19 cellular contexts compared by ENCODE assay signal in the genomic region with DNA sequence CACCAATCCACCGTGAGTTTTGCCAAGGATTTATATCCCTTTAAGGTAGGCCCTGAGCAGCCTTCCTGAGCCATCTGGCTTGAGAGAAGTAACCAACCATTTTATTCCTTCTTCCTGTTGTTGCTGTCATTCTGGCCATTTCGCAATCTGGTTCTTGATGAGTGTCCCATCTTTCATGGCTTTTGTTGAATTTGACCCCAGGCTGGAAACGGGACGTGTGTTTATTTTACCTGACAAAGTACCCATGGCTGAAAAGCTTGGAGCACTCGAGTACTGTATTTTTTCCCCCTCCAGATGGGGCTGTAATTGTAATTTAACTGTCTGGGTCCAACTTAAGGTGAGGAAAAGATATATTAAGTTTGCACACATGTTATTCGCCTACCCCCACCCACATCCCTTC.
"Had no signal": no experiment of that assay in that cellular context is flagged by ENCODE, and none has a peak within 500 bp of the region (broad histone marks: within the 10 kb centered on the region; RNA-seq: fewer than 3 reads in every experiment).

No MANE protein-coding gene starts in this region.

- H3K4me1 ChIP-seq: adrenal gland, gastrocnemius medialis, left ventricle myocardium inferior had no signal

- H3K4me1 Mint-ChIP-seq: activated naive CD4-positive, alpha-beta T cell treated with anti-CD3 and anti-CD28 coated beads, Interleukin-2, amount 50 U/mL, for 24 hours; endodermal cell; memory B cell had no signal

- H3K36me3 ChIP-seq: adrenal gland, gastrocnemius medialis, left ventricle myocardium inferior had no signal

- H3K4me3 ChIP-seq: adrenal gland, dorsolateral prefrontal cortex, gastrocnemius medialis, left ventricle myocardium inferior had no signal

- FAIRE-seq: kidney, small intestine had no signal

- H3K9me3 ChIP-seq: adrenal gland, gastrocnemius medialis, left ventricle myocardium inferior had no signal

- DNase-seq: activated CD4-positive, alpha-beta T cell treated with anti-CD3 and anti-CD28 coated beads for 4 hours; activated CD8-positive, alpha-beta T cell treated with anti-CD3 and anti-CD28 coated beads for 36 hours; activated effector memory CD4-positive, alpha-beta T cell treated with Interleukin-2 at 50 U/mL for 16 hours; activated T-cell treated with anti-CD3 and anti-CD28 coated beads, Interleukin-2, amount 50 U/mL, for 4 hours; adrenal gland; dorsolateral prefrontal cortex; endodermal cell; erythroblast; gastrocnemius medialis; kidney; left ventricle myocardium inferior; nucleus accumbens; posterior cingulate gyrus; small intestine; stimulated activated naive CD8-positive, alpha-beta T cell treated with anti-CD3 and anti-CD28 coated beads, Interleukin-15, Interleukin-2, amounts not matched to agents 100 U/mL and 50 U/mL, for 24 hours had no signal

- H3K27me3 ChIP-seq: adrenal gland, dorsolateral prefrontal cortex, gastrocnemius medialis had no signal

- H3K27ac Mint-ChIP-seq: activated CD8-positive, alpha-beta T cell treated with anti-CD3 and anti-CD28 coated beads for 36 hours; activated naive CD4-positive, alpha-beta T cell treated with anti-CD3 and anti-CD28 coated beads, Interleukin-2, amount 50 U/mL, for 24 hours; endodermal cell; memory B cell; natural killer cell treated with Interleukin-12 subunit alpha and Interleukin-12 subunit beta and Interleukin-15 and Interleukin-18, amount 100 ng/mL, for 72 hours; type B pancreatic cell had no signal

- H3K27me3 Mint-ChIP-seq: activated CD8-positive, alpha-beta T cell treated with anti-CD3 and anti-CD28 coated beads for 36 hours; activated naive CD4-positive, alpha-beta T cell treated with anti-CD3 and anti-CD28 coated beads, Interleukin-2, amount 50 U/mL, for 24 hours; memory B cell; natural killer cell treated with Interleukin-12 subunit alpha and Interleukin-12 subunit beta and Interleukin-15 and Interleukin-18, amount 100 ng/mL, for 72 hours had no signal

- H3K36me3 Mint-ChIP-seq: activated naive CD4-positive, alpha-beta T cell treated with anti-CD3 and anti-CD28 coated beads, Interleukin-2, amount 50 U/mL, for 24 hours; memory B cell; natural killer cell treated with Interleukin-12 subunit alpha and Interleukin-12 subunit beta and Interleukin-15 and Interleukin-18, amount 100 ng/mL, for 72 hours; type B pancreatic cell had no signal

- H3K4me3 Mint-ChIP-seq: activated CD8-positive, alpha-beta T cell treated with anti-CD3 and anti-CD28 coated beads for 36 hours; activated naive CD4-positive, alpha-beta T cell treated with anti-CD3 and anti-CD28 coated beads, Interleukin-2, amount 50 U/mL, for 24 hours; activated T-cell treated with anti-CD3 and anti-CD28 coated beads, Interleukin-2, amount 50 U/mL, for 4 hours; endodermal cell; memory B cell; natural killer cell treated with Interleukin-12 subunit alpha and Interleukin-12 subunit beta and Interleukin-15 and Interleukin-18, amount 100 ng/mL, for 72 hours; type B pancreatic cell had no signal

- H3K9me3 Mint-ChIP-seq: activated CD8-positive, alpha-beta T cell treated with anti-CD3 and anti-CD28 coated beads for 36 hours; activated naive CD4-positive, alpha-beta T cell treated with anti-CD3 and anti-CD28 coated beads, Interleukin-2, amount 50 U/mL, for 24 hours; endodermal cell; memory B cell had no signal

- ATAC-seq: activated CD8-positive, alpha-beta T cell treated with anti-CD3 and anti-CD28 coated beads for 36 hours; activated T-cell treated with anti-CD3 and anti-CD28 coated beads, Interleukin-2, amount 50 U/mL, for 4 hours; gastrocnemius medialis; natural killer cell treated with Interleukin-12 subunit alpha and Interleukin-12 subunit beta and Interleukin-15 and Interleukin-18, amount 100 ng/mL, for 72 hours; stimulated activated naive CD8-positive, alpha-beta T cell treated with anti-CD3 and anti-CD28 coated beads, Interleukin-15, Interleukin-2, amounts not matched to agents 100 U/mL and 50 U/mL, for 24 hours had no signal

- H3K27ac ChIP-seq: adrenal gland, dorsolateral prefrontal cortex, gastrocnemius medialis, left ventricle myocardium inferior had no signal
